2 cellular contexts compared by ENCODE assay signal in genomic region chr1:213989740-213990472, GRCh38.
A peak's percentile ranks its signal among the peaks of the same experiment; 100 is the strongest.
TF ChIP-seq lines count a peak whose summit lies in the region.

No MANE protein-coding gene starts in this region.

TF ChIP-seq in WTC11, 78 proteins besides CTCF, POLR2A, EP300 and RAD21 (continued from another document):
- no peak for TF ChIP-seq SOX15 (CRISPR knock-in tag; IDR thresholded peaks at IDR 0.05)
- TF ChIP-seq MAX (CRISPR knock-in tag; IDR thresholded peaks at IDR 0.05), result no peak; the same call in 1 of the 2 replicates

TF ChIP-seq in HepG2, 621 proteins besides CTCF, POLR2A, EP300 and RAD21 (continued from another document):
- TF ChIP-seq PAXIP1 (CRISPR knock-in tag; conservative IDR thresholded peaks at IDR 0.05) (0 out of 2 replicates have a peak, but pooled peaks have one; percentile 1), ZNF318 (CRISPR knock-in tag; IDR thresholded peaks at IDR 0.05) (0 out of 2 replicates have a peak, but pooled peaks have one; percentile 9), NCOA5 (CRISPR knock-in tag; IDR thresholded peaks at IDR 0.05) (no peak), ZBTB46 (CRISPR knock-in tag; IDR thresholded peaks at IDR 0.05; ENCODE audit: borderline replicate concordance) (no peak), ZNF572 (CRISPR knock-in tag; IDR thresholded peaks at IDR 0.05) (no peak), RXRB (CRISPR knock-in tag; IDR thresholded peaks at IDR 0.05; ENCODE audit: borderline replicate concordance) (0 out of 2 replicates have a peak, but pooled peaks have one; percentile 2), ZNF784 (CRISPR knock-in tag; IDR thresholded peaks at IDR 0.05; ENCODE audit: borderline replicate concordance) (no peak), FOXJ3 (CRISPR knock-in tag; IDR thresholded peaks at IDR 0.05; ENCODE audit: borderline replicate concordance) (no peak), ZNF282 (IDR thresholded peaks at IDR 0.05; ENCODE audit: partially characterized antibody) (no peak), ZNF710 (CRISPR knock-in tag; IDR thresholded peaks at IDR 0.05; ENCODE audit: borderline replicate concordance) (0 out of 2 replicates have a peak, but pooled peaks have one; percentile 9), ZC3H4 (CRISPR knock-in tag; IDR thresholded peaks at IDR 0.05; ENCODE audit: borderline replicate concordance) (no peak), PBX3 (CRISPR knock-in tag; IDR thresholded peaks at IDR 0.05; ENCODE audit: borderline replicate concordance) (no peak), MZF1 (CRISPR knock-in tag; IDR thresholded peaks at IDR 0.05; ENCODE audit: borderline replicate concordance) (no peak), KMT2A (CRISPR knock-in tag; IDR thresholded peaks at IDR 0.05) (peak; percentile 4; the same call in 1 of the 2 replicates), ZNF451 (CRISPR knock-in tag; IDR thresholded peaks at IDR 0.05) (no peak), U2AF1 (optimal IDR thresholded peaks at IDR 0.05; ENCODE audit: low read depth, low read length) (no peak), ATF4 (CRISPR knock-in tag; IDR thresholded peaks at IDR 0.05) (no peak), ZBTB8A (CRISPR knock-in tag; IDR thresholded peaks at IDR 0.05; ENCODE audit: borderline replicate concordance, low read depth) (0 out of 2 replicates have a peak, but pooled peaks have one; percentile 30), GRHL1 (CRISPR knock-in tag; conservative IDR thresholded peaks at IDR 0.05) (no peak), ZNF207 (IDR thresholded peaks at IDR 0.05; ENCODE audit: borderline replicate concordance) (no peak), JDP2 (CRISPR knock-in tag; IDR thresholded peaks at IDR 0.05; ENCODE audit: borderline replicate concordance) (no peak)
TF ChIP-seq in HepG2: peak in this region for 13.
